In the genomic region with DNA sequence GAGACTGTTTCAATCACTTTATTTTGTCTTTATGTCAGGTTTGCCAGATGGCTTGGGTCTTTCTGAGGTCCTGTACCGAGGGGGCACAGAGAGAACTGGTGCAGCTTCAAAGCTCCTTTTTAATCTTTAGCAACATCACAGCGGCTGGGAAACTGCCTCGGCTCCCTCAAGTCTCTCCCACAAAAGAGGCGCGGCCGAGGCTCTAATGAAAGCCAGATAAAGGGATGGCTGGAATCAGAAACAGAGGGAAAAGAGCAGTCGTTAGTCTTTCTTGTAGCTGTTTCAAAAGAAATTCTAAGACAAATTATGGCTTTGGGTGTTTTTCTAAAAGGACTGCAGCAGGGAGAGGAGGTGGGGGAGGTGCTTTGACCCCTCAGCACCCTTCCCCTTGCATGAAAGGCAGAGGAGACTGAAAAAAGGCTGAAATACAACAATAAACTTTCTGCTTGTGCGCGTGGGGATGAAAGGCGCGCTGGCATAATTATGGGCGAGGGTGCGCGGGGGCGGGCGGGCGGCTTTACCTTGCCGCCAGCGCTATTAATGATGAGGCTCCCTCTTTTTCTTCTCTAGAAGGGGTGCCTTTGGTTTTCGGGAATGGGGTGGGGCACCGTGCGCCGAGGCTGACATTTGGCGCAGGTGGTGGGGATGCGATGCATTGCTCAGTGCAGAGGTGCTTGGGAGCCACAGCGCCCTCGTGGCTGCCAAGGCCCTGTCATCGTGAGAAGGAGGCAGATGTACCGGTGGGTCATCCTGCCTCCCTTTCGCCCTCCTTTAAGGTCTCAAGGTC, we compare ENCODE assay signal across 25 cellular contexts. TPM values are rescaled to one million over a fixed set of nuclear protein-coding genes. Genes with fewer than 3 reads are reported as not detected.
DNase-seq lines count a peak whose midpoint lies in the region; ATAC-seq and TF ChIP-seq lines count a peak whose summit lies in the region.
"Had no signal": no experiment of that assay in that cellular context is flagged by ENCODE, and none has a peak within 500 bp of the region (broad histone marks: within the 10 kb centered on the region; RNA-seq: fewer than 3 reads in every experiment).

No MANE protein-coding gene starts in this region.

- no peak overlapping the region for H3K27ac ChIP-seq in neural progenitor cell
- H3K27ac ChIP-seq: KMS-11, PC-9, sigmoid colon had no signal

- H3K4me3 ChIP-seq in Caco-2 (ENCODE audit: low read depth, low read length): no peak overlapping the region
- no peak overlapping the region for H3K4me3 ChIP-seq in neural progenitor cell
- H3K4me3 ChIP-seq: mucosa of descending colon, PC-9, sigmoid colon had no signal

- H3K9me3 Mint-ChIP-seq in Caco-2 (ENCODE audit: unreplicated experiment): no peaks in the 10 kb centered on the region
- no peaks in the 10 kb centered on the region for H3K9me3 Mint-ChIP-seq in neural progenitor cell
- H3K9me3 Mint-ChIP-seq in T-cell: no peaks in the 10 kb centered on the region
- H3K9me3 Mint-ChIP-seq in activated CD4-positive, alpha-beta memory T cell treated with anti-CD3 and anti-CD28 coated beads, Interleukin-2, amount 10 ng/mL, durations not matched to agents 7 days and 5 days: no peaks in the 10 kb centered on the region
- H3K9me3 Mint-ChIP-seq: activated B cell treated with CpG ODN at 0.5 μM for 24 hours; activated naive CD4-positive, alpha-beta T cell treated with anti-CD3 and anti-CD28 coated beads, Interleukin-2, amount 50 U/mL, for 24 hours; dendritic cell treated with granulocyte-macrophage colony-stimulating factor and Interleukin-4, amounts not matched to agents 40 ng/mL and 50 ng/mL, for 4 days; natural killer cell treated with Interleukin-12 subunit alpha and Interleukin-12 subunit beta and Interleukin-15 and Interleukin-18, amount 100 ng/mL, for 72 hours had no signal

- POLR2A ChIA-PET in Caco-2 (lab: Charles Lee) (no interaction called here), T-cell (lab: Charles Lee) (no interaction called here)
- POLR2A ChIA-PET in activated CD4-positive, alpha-beta memory T cell treated with anti-CD3 and anti-CD28 coated beads, Interleukin-2, amount 10 ng/mL, durations not matched to agents 7 days and 5 days (lab: Charles Lee): no interaction called here

- H3K4me2 ChIP-seq in neural progenitor cell: peak overlapping the region; percentile 29
- H3K4me2 ChIP-seq: KMS-11, PC-9 had no signal

- H3K9me3 ChIP-seq in Caco-2: no peaks in the 10 kb centered on the region
- H3K9me3 ChIP-seq in neural progenitor cell (ENCODE audit: low read depth): no peaks in the 10 kb centered on the region
- H3K9me3 ChIP-seq: mucosa of descending colon, sigmoid colon had no signal

- no TSS peak for BruUV-seq in Caco-2 (replicated peaks; lab: Mats Ljungman, UMichigan)

- CTCF ChIA-PET in Caco-2 (lab: Charles Lee) (interaction anchor here (1.2 kb wide), 1 partner anchor 274 kb away, joined by 3 read pairs; no protein-coding TSS in a partner anchor), T-cell (lab: Charles Lee) (no interaction called here)
- CTCF ChIA-PET in activated CD4-positive, alpha-beta memory T cell treated with anti-CD3 and anti-CD28 coated beads, Interleukin-2, amount 10 ng/mL, durations not matched to agents 7 days and 5 days (lab: Charles Lee): no interaction called here

- H4K20me1 ChIP-seq in neural progenitor cell (ENCODE audit: low read depth): no peaks in the 10 kb centered on the region

- no peak overlapping the region for H3K4me3 Mint-ChIP-seq in Caco-2 (ENCODE audit: unreplicated experiment)
- peak overlapping the region; percentile 60 for H3K4me3 Mint-ChIP-seq in neural progenitor cell
- H3K4me3 Mint-ChIP-seq in T-cell: no peak overlapping the region
- no peak overlapping the region for H3K4me3 Mint-ChIP-seq in activated CD4-positive, alpha-beta memory T cell treated with anti-CD3 and anti-CD28 coated beads, Interleukin-2, amount 10 ng/mL, durations not matched to agents 7 days and 5 days
- H3K4me3 Mint-ChIP-seq: activated B cell treated with CpG ODN at 0.5 μM for 24 hours; activated naive CD4-positive, alpha-beta T cell treated with anti-CD3 and anti-CD28 coated beads, Interleukin-2, amount 50 U/mL, for 24 hours; dendritic cell treated with granulocyte-macrophage colony-stimulating factor and Interleukin-4, amounts not matched to agents 40 ng/mL and 50 ng/mL, for 4 days; natural killer cell treated with Interleukin-12 subunit alpha and Interleukin-12 subunit beta and Interleukin-15 and Interleukin-18, amount 100 ng/mL, for 72 hours had no signal

- H3K27ac Mint-ChIP-seq in Caco-2 (ENCODE audit: unreplicated experiment) (peak overlapping the region; percentile 8), neural progenitor cell (peak overlapping the region; percentile 98), T-cell (no peak overlapping the region)
- no peak overlapping the region for H3K27ac Mint-ChIP-seq in activated CD4-positive, alpha-beta memory T cell treated with anti-CD3 and anti-CD28 coated beads, Interleukin-2, amount 10 ng/mL, durations not matched to agents 7 days and 5 days
- H3K27ac Mint-ChIP-seq: activated B cell treated with CpG ODN at 0.5 μM for 24 hours; activated naive CD4-positive, alpha-beta T cell treated with anti-CD3 and anti-CD28 coated beads, Interleukin-2, amount 50 U/mL, for 24 hours; dendritic cell treated with granulocyte-macrophage colony-stimulating factor and Interleukin-4, amounts not matched to agents 40 ng/mL and 50 ng/mL, for 4 days; natural killer cell treated with Interleukin-12 subunit alpha and Interleukin-12 subunit beta and Interleukin-15 and Interleukin-18, amount 100 ng/mL, for 72 hours had no signal

- no peaks in the 10 kb centered on the region for H3K4me1 Mint-ChIP-seq in Caco-2 (ENCODE audit: low read depth, unreplicated experiment)
- peaks cover 30% of the 10 kb centered on the region for H3K4me1 Mint-ChIP-seq in neural progenitor cell
- peaks cover 12 to 20% (median 13%) of the 10 kb centered on the region in 3 donors for H3K4me1 Mint-ChIP-seq in T-cell
- H3K4me1 Mint-ChIP-seq in activated CD4-positive, alpha-beta memory T cell treated with anti-CD3 and anti-CD28 coated beads, Interleukin-2, amount 10 ng/mL, durations not matched to agents 7 days and 5 days: peaks cover 10% of the 10 kb centered on the region

- peaks cover 13% of the 10 kb centered on the region for H3F3A ChIP-seq in neural progenitor cell (ENCODE audit: low read depth)

- no peaks in the 10 kb centered on the region for H3K79me2 ChIP-seq in neural progenitor cell (ENCODE audit: low read depth)

- no peak overlapping the region for H3K9ac ChIP-seq in neural progenitor cell
- H3K9ac ChIP-seq: KMS-11 had no signal

- no peaks in the 10 kb centered on the region for H3K27me3 Mint-ChIP-seq in Caco-2 (ENCODE audit: insufficient read depth, unreplicated experiment)
- H3K27me3 Mint-ChIP-seq in neural progenitor cell (ENCODE audit: insufficient read depth, low read depth): peaks cover 8% of the 10 kb centered on the region
- H3K27me3 Mint-ChIP-seq in T-cell: peaks cover 0 to 7% of the 10 kb centered on the region in 2 donors
- no peaks in the 10 kb centered on the region for H3K27me3 Mint-ChIP-seq in activated CD4-positive, alpha-beta memory T cell treated with anti-CD3 and anti-CD28 coated beads, Interleukin-2, amount 10 ng/mL, durations not matched to agents 7 days and 5 days
- H3K27me3 Mint-ChIP-seq: activated naive CD4-positive, alpha-beta T cell treated with anti-CD3 and anti-CD28 coated beads, Interleukin-2, amount 50 U/mL, for 24 hours had no signal

- no peaks in the 10 kb centered on the region for H3K4me1 ChIP-seq in Caco-2
- peaks cover 23% of the 10 kb centered on the region for H3K4me1 ChIP-seq in neural progenitor cell
- H3K4me1 ChIP-seq: sigmoid colon had no signal

- no peaks in the 10 kb centered on the region; the same call in 1 of the 2 replicates for H3K36me3 ChIP-seq in Caco-2 (ENCODE audit: control insufficient read depth, insufficient read depth, low read length)
- H3K36me3 ChIP-seq in neural progenitor cell: no peaks in the 10 kb centered on the region
- H3K36me3 ChIP-seq: sigmoid colon had no signal

- ATAC-seq in esophagus mucosa (peak; percentile 17), HG03039 (IDR thresholded peaks at IDR 0.05; ENCODE audit: unreplicated experiment) (no peak), T-cell (replicated peaks in 1 of 4) (no peak)
- ATAC-seq: HCT116; mucosa of descending colon; natural killer cell treated with Interleukin-12 subunit alpha and Interleukin-12 subunit beta and Interleukin-15 and Interleukin-18, amount 100 ng/mL, for 72 hours; Right ventricle myocardium inferior had no signal

- intact Hi-C loops in Caco-2 (cut with micrococcal nuclease; ENCODE audit: unreplicated experiment): no loop called here

- peak overlapping the region; percentile 74 for H2AFZ ChIP-seq in neural progenitor cell (replicated peaks)
- H2AFZ ChIP-seq: PC-9 had no signal

- H3K27me3 ChIP-seq in Caco-2 (replicated peaks; ENCODE audit: control insufficient read depth, insufficient read depth, low read length) (no peaks in the 10 kb centered on the region), neural progenitor cell (no peaks in the 10 kb centered on the region)
- H3K27me3 ChIP-seq: sigmoid colon had no signal

- H3K36me3 Mint-ChIP-seq in Caco-2 (ENCODE audit: insufficient read depth, unreplicated experiment): no peaks in the 10 kb centered on the region
- H3K36me3 Mint-ChIP-seq in neural progenitor cell: no peaks in the 10 kb centered on the region
- H3K36me3 Mint-ChIP-seq in T-cell: no peaks in the 10 kb centered on the region
- no peaks in the 10 kb centered on the region for H3K36me3 Mint-ChIP-seq in activated CD4-positive, alpha-beta memory T cell treated with anti-CD3 and anti-CD28 coated beads, Interleukin-2, amount 10 ng/mL, durations not matched to agents 7 days and 5 days (ENCODE audit: low read depth)
- H3K36me3 Mint-ChIP-seq: activated naive CD4-positive, alpha-beta T cell treated with anti-CD3 and anti-CD28 coated beads, Interleukin-2, amount 50 U/mL, for 24 hours; natural killer cell treated with Interleukin-12 subunit alpha and Interleukin-12 subunit beta and Interleukin-15 and Interleukin-18, amount 100 ng/mL, for 72 hours had no signal

- no peak for TF ChIP-seq CTCF in Caco-2 (IDR thresholded peaks at IDR 0.05; ENCODE audit: insufficient read depth in 1 of 2, low read depth in 1 of 2, low read length in 1 of 2, severe bottlenecking in 1 of 2, unreplicated experiment in 1 of 2)
- no peak for TF ChIP-seq CTCF in neural progenitor cell (IDR thresholded peaks at IDR 0.05)

- DNase-seq in Caco-2 (no peak), SK-N-DZ (ENCODE audit: low spot score) (peak; percentile 51), neural progenitor cell (ENCODE audit: low spot score) (peak; percentile 69), NCI-H1436 treated with DMSO at 0.1 percent for 48 hours (lab: John Stamatoyannopoulos, UW) (no peak), T-cell (no peak)
- no peak for DNase-seq in activated CD4-positive, alpha-beta memory T cell treated with anti-CD3 and anti-CD28 coated beads, Interleukin-2, amount 10 ng/mL, durations not matched to agents 7 days and 5 days
- DNase-seq: activated B cell treated with CpG ODN at 0.5 μM for 24 hours; anterior cingulate cortex; MM.1S; mucosa of descending colon; NCI-H1417; NCI-H2081; NCI-H446 treated with DMSO at 0.1 percent for 48 hours; PC-9; sigmoid colon; stimulated activated naive CD4-positive, alpha-beta T cell; SW 1271 had no signal

RNA-seq across cellular contexts. Expression of a gene that starts 22.3 kb away (rescaled TPM):
- total RNA-seq in Caco-2 (2022): 147 and 170 TPM in 2 replicates
- 102 TPM in 2 replicates for polyA plus RNA-seq in SK-N-DZ (2014; cell fraction: cytosol; rRNA removed)
- 74.8 and 92.0 TPM in 2 replicates for polyA plus RNA-seq in SK-N-DZ (2014; cell fraction: nucleus; rRNA removed)
- total RNA-seq in esophagus mucosa: 63.9 TPM
- 112 and 164 TPM in 2 replicates for total RNA-seq in neural progenitor cell (ENCODE audit: low replicate concordance)
- total RNA-seq in T-cell: 100 to 1,000 TPM in 1 of 5 donors, 10 to 100 TPM in 4; 62.9 to 115 (median 75.4) TPM
- total RNA-seq in activated CD4-positive, alpha-beta memory T cell treated with anti-CD3 and anti-CD28 coated beads, Interleukin-2, amount 10 ng/mL, durations not matched to agents 7 days and 5 days: 100 to 1,000 TPM in 1 of 2 experiments, 10 to 100 TPM in 1; 93.3 to 101 TPM

Comparison
In these comparisons a context has a peak if more than half of its experiments do, and no peak if none do; other contexts are left out.
1. DNase-seq: peak in SK-N-DZ (single experiment) and neural progenitor cell (single experiment); none in Caco-2 (0 of 2), NCI-H1436 treated with DMSO at 0.1 percent for 48 hours (single experiment), T-cell (0 of 34) and activated CD4-positive, alpha-beta memory T cell treated with anti-CD3 and anti-CD28 coated beads, Interleukin-2, amount 10 ng/mL, durations not matched to agents 7 days and 5 days (single experiment).
2. H3K27ac Mint-ChIP-seq: peak in Caco-2 (single experiment) and neural progenitor cell (single experiment); none in T-cell (0 of 2) and activated CD4-positive, alpha-beta memory T cell treated with anti-CD3 and anti-CD28 coated beads, Interleukin-2, amount 10 ng/mL, durations not matched to agents 7 days and 5 days (single experiment).